In genomic region chr6:44265003-44265842, GRCh38 we compare ENCODE assay signal across 1 cellular context.
TF ChIP-seq lines count a peak whose summit lies in the region.

Gene NFKBIE (minus strand): TSS chr6:44265551. CDS start chr6:44265346, 205 bp downstream.

TF ChIP-seq in K562, 482 proteins besides CTCF, POLR2A, EP300 and RAD21 (continued from another document and continues in another):
- TF ChIP-seq ID3 (CRISPR knock-in tag; IDR thresholded peaks at IDR 0.05) = no peak
- TF ChIP-seq ID3 (tag; IDR thresholded peaks at IDR 0.05) = peak; percentile 62; the same call in 1 of the 2 replicates
- TF ChIP-seq HCFC1 (IDR thresholded peaks at IDR 0.05; ENCODE audit: low read depth, low read length) = 0 out of 2 replicates have a peak, but pooled peaks have one; percentile 25
- TF ChIP-seq ZNF224 (CRISPR knock-in tag; IDR thresholded peaks at IDR 0.05) = no peak
- no peak for TF ChIP-seq SIRT6 (IDR thresholded peaks at IDR 0.05; ENCODE audit: low read depth, low read length)
- peak; percentile 74 to 89 for TF ChIP-seq MNT (conservative IDR thresholded peaks at IDR 0.05)
- peak; percentile 40; the same call in 1 of the 2 replicates for TF ChIP-seq NBN (IDR thresholded peaks at IDR 0.05; ENCODE audit: low read depth)
- no peak for TF ChIP-seq PRPF4 (IDR thresholded peaks at IDR 0.05; ENCODE audit: insufficient read depth, low read depth, low read length, poor library complexity, severe bottlenecking)
- TF ChIP-seq KDM5B (IDR thresholded peaks at IDR 0.05; ENCODE audit: insufficient replicate concordance, low read depth, low read length) = peak; percentile 32
- no peak for TF ChIP-seq NELFE (IDR thresholded peaks at IDR 0.05; ENCODE audit: insufficient read depth, insufficient read length)
- TF ChIP-seq PHF21A (IDR thresholded peaks at IDR 0.05; ENCODE audit: borderline replicate concordance, low read depth) = peak; percentile 89
- no peak for TF ChIP-seq MBD1 (CRISPR knock-in tag; IDR thresholded peaks at IDR 0.05)
- no peak for TF ChIP-seq BDP1 (IDR thresholded peaks at IDR 0.05; ENCODE audit: insufficient read depth, insufficient read length)
- TF ChIP-seq NR4A1 (CRISPR knock-in tag; IDR thresholded peaks at IDR 0.05) = no peak
- TF ChIP-seq NR4A1 (tag; IDR thresholded peaks at IDR 0.05) = 0 out of 2 replicates have a peak, but pooled peaks have one; percentile 22
- peak; percentile 71; the same call in 1 of the 2 replicates for TF ChIP-seq THAP12 (CRISPR knock-in tag; IDR thresholded peaks at IDR 0.05)
- peak; percentile 68 for TF ChIP-seq NFRKB (IDR thresholded peaks at IDR 0.05; ENCODE audit: low read depth)
- TF ChIP-seq ZNF277 (CRISPR knock-in tag; IDR thresholded peaks at IDR 0.05; ENCODE audit: borderline replicate concordance) = no peak
- peak; percentile 36; the same call in 1 of the 2 replicates for TF ChIP-seq CREM (IDR thresholded peaks at IDR 0.05; ENCODE audit: low read depth)
- no peak for TF ChIP-seq ZNF449 (CRISPR knock-in tag; IDR thresholded peaks at IDR 0.05)
- no peak for TF ChIP-seq HBP1 (CRISPR knock-in tag; IDR thresholded peaks at IDR 0.05)
- no peak for TF ChIP-seq ZNF717 (CRISPR knock-in tag; IDR thresholded peaks at IDR 0.05)
- peak; percentile 58; the same call in 1 of the 2 replicates for TF ChIP-seq ZNF134 (CRISPR knock-in tag; conservative IDR thresholded peaks at IDR 0.05)
- peak; percentile 33; the same call in 1 of the 2 replicates for TF ChIP-seq ZC3H4 (CRISPR knock-in tag; IDR thresholded peaks at IDR 0.05; ENCODE audit: borderline replicate concordance)
- 0 out of 4 replicates have a peak, but pooled peaks of 1 of the 2 experiments have one; percentile 14 for TF ChIP-seq ZNF639 (CRISPR knock-in tag; conservative IDR thresholded peaks at IDR 0.05 in 1 of 2, IDR thresholded peaks at IDR 0.05 in 1 of 2)
- TF ChIP-seq CCNT2 (IDR thresholded peaks at IDR 0.05; ENCODE audit: borderline replicate concordance, extremely low read depth, insufficient read length, low read depth, low read length) = peak; percentile 78
- TF ChIP-seq ARID4B (CRISPR knock-in tag; IDR thresholded peaks at IDR 0.05) = peak; percentile 41
- peak; percentile 84; the same call in 1 of the 2 replicates for TF ChIP-seq DPF2 (IDR thresholded peaks at IDR 0.05)
- peak; percentile 54 for TF ChIP-seq ETS1 (conservative IDR thresholded peaks at IDR 0.05; ENCODE audit: control insufficient read depth, low read depth, low read length)
- no peak for TF ChIP-seq ZNF253 (CRISPR knock-in tag; conservative IDR thresholded peaks at IDR 0.05)
- TF ChIP-seq TAF1 (IDR thresholded peaks at IDR 0.05; ENCODE audit: control insufficient read depth, extremely low read depth, insufficient read depth, low read length, severe bottlenecking) = peak; percentile 74
